In the genomic region with DNA sequence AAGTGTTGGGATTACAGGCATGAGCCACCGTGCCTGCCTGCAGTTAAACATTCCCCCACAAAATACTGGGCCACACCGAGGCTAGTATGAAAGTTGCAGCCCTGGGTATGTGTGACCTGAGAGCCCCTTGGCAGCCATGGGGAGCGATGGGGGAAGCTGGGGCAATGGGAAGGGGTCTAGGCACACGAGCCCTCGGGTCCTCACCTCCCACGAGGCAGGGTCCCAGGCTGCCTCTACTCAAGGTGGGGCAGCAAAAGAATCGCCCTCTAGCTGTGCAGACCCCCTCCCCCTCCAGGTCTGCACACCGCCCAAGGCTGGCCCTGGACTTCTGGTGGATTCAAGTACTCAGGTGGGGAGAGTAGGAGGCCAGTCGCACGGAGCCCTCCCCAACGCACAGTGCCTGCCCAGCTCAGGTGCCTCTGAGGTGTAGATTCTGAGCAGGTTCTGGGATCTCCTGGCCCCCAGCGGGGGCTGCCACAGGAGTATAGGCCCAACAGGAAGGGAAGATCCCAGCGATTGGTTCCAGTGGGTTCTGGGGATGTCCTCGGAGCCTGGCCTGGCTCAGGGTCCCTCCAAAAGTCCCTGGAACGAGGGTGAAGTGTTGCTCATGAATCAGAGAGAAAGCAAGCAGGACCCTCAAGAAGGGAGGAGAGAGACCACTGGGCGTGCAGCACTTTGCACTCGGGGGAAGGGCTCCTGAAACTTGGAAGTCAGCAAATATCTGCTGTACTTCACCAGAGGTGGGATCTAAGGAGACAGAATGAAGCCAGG, we compare ENCODE assay signal across 20 cellular contexts. TPM values are rescaled to one million over a fixed set of nuclear protein-coding genes. Genes with fewer than 3 reads are reported as not detected.
DNase-seq lines count a peak whose midpoint lies in the region; ATAC-seq and TF ChIP-seq lines count a peak whose summit lies in the region.
"Had no signal": no experiment of that assay in that cellular context is flagged by ENCODE, and none has a peak within 500 bp of the region (broad histone marks: within the 10 kb centered on the region; RNA-seq: fewer than 3 reads in every experiment).

No MANE protein-coding gene starts in this region.

- peak; percentile 48 for DNase-seq in Right ventricle myocardium inferior (ENCODE audit: missing footprints)
- no peak for DNase-seq in heart right ventricle
- DNase-seq in T-helper 17 cell, result no peak
- peak in 2 of 3 donors; percentile 29 to 31 for DNase-seq in right lobe of liver
- peak; percentile 58 for DNase-seq in type B pancreatic cell (ENCODE audit: extremely low spot score, unreplicated experiment)
- DNase-seq in NCI-H82 treated with DMSO at 0.1 percent for 48 hours (lab: John Stamatoyannopoulos, UW; ENCODE audit: unreplicated experiment), result no peak
- DNase-seq: AML-193, esophagus squamous epithelium, GF-D8, NCI-H1930, NCI-H446 treated with DMSO at 0.1 percent for 48 hours, retina had no signal

- intact Hi-C loops in Right ventricle myocardium inferior (cut with DNase I), result no loop called here
- intact Hi-C loops in heart right ventricle (cut with DNase I), result no loop called here
- intact Hi-C loops in right lobe of liver (cut with DNase I), result no loop called here

- H3K4me3 Mint-ChIP-seq in T-helper 17 cell (no peak overlapping the region), type B pancreatic cell (no peak overlapping the region)
- H3K4me3 Mint-ChIP-seq: mesothelial cell of epicardium, neural progenitor cell had no signal

- H3K9me3 ChIP-seq in heart right ventricle (no peaks in the 10 kb centered on the region), T-helper 17 cell (ENCODE audit: control insufficient read depth, low read length, poor library complexity, severe bottlenecking) (no peaks in the 10 kb centered on the region), right lobe of liver (no peaks in the 10 kb centered on the region)
- H3K9me3 ChIP-seq: esophagus squamous epithelium had no signal

- H3K27ac ChIP-seq in heart right ventricle, result no peak overlapping the region
- no peak overlapping the region for H3K27ac ChIP-seq in right lobe of liver
- H3K27ac ChIP-seq: breast epithelium, esophagus squamous epithelium, neural progenitor cell had no signal

- H3K36me3 ChIP-seq in heart right ventricle, result peaks cover 0 to 8% (median 0%) of the 10 kb centered on the region in 9 donors
- H3K36me3 ChIP-seq in right lobe of liver, result no peaks in the 10 kb centered on the region
- H3K36me3 ChIP-seq: breast epithelium, esophagus squamous epithelium, neural progenitor cell had no signal

- H3K27ac Mint-ChIP-seq in T-helper 17 cell (peak overlapping the region; percentile 19), type B pancreatic cell (no peak overlapping the region)
- H3K27ac Mint-ChIP-seq: IgD-negative memory B cell, mesothelial cell of epicardium, neural progenitor cell had no signal

- peaks cover under 1% of the 10 kb centered on the region for H3K9me3 Mint-ChIP-seq in type B pancreatic cell

- H3K4me3 ChIP-seq in heart right ventricle (no peak overlapping the region), right lobe of liver (no peak overlapping the region)
- H3K4me3 ChIP-seq: breast epithelium, esophagus squamous epithelium, neural progenitor cell had no signal

- no peaks in the 10 kb centered on the region for H3K27me3 ChIP-seq in heart right ventricle
- no peaks in the 10 kb centered on the region for H3K27me3 ChIP-seq in right lobe of liver
- H3K27me3 ChIP-seq: breast epithelium, neural progenitor cell had no signal

- 90% methylated on average over 17 of the region's 17 CpGs for WGBS in heart right ventricle, 2 donors
- WGBS in right lobe of liver (ENCODE audit: insufficient coverage, low coverage, low lambda C conversion rate, missing lambda C conversion rate), result 70% methylated on average over 5 of the region's 17 CpGs

- H3K4me1 Mint-ChIP-seq in T-helper 17 cell (peaks cover 17% of the 10 kb centered on the region), type B pancreatic cell (ENCODE audit: unreplicated experiment) (no peaks in the 10 kb centered on the region)

- peaks cover 0 to 35% (median 0%) of the 10 kb centered on the region in 9 donors for H3K4me1 ChIP-seq in heart right ventricle
- no peaks in the 10 kb centered on the region for H3K4me1 ChIP-seq in right lobe of liver
- H3K4me1 ChIP-seq: breast epithelium, neural progenitor cell had no signal

- H3K27me3 Mint-ChIP-seq in T-helper 17 cell (no peaks in the 10 kb centered on the region), type B pancreatic cell (no peaks in the 10 kb centered on the region)

- no peak for TF ChIP-seq POLR2A in right lobe of liver (IDR thresholded peaks at IDR 0.05)

- ATAC-seq in Right ventricle myocardium inferior (no peak), heart right ventricle (no peak), T-helper 17 cell (no peak), right lobe of liver (no peak), GM21529 (IDR thresholded peaks at IDR 0.05; ENCODE audit: unreplicated experiment) (no peak)
- ATAC-seq: activated CD4-positive, CD25-positive, alpha-beta regulatory T cell treated with anti-CD3 and anti-CD28 coated beads, Interleukin-2, amount 50 U/mL, for 24 hours had no signal

- TF ChIP-seq CTCF in heart right ventricle (IDR thresholded peaks at IDR 0.05) (no peak), right lobe of liver (IDR thresholded peaks at IDR 0.05) (no peak), type B pancreatic cell (conservative IDR thresholded peaks at IDR 0.05) (no peak)

- H3K36me3 Mint-ChIP-seq in T-helper 17 cell (ENCODE audit: low read depth) (no peaks in the 10 kb centered on the region), type B pancreatic cell (no peaks in the 10 kb centered on the region)
- H3K36me3 Mint-ChIP-seq: mesothelial cell of epicardium, neural progenitor cell had no signal

RNA-seq across cellular contexts. Expression of gene GPR35, which starts 2.6 kb away (rescaled TPM):
- total RNA-seq in Right ventricle myocardium inferior, result 2.2 TPM
- total RNA-seq in heart right ventricle, result 1 to 10 TPM in 4 of 10 donors, under 1 TPM in 6; 0.40 to 2.1 (median 0.86) TPM
- 1 to 10 TPM; 1.4 to 5.2 TPM for polyA plus RNA-seq in heart right ventricle
- 10 to 100 TPM in 1 of 2 donors, 1 to 10 TPM in 1; 5.4 to 14.4 TPM for total RNA-seq in T-helper 17 cell
- 1 to 10 TPM in 2 of 6 experiments, under 1 TPM in 4; 0.11 to 1.2 (median 0.72) TPM for total RNA-seq in right lobe of liver
- total RNA-seq in type B pancreatic cell (ENCODE audit: low replicate concordance), result 3.6 and 3.9 TPM in 2 replicates
- polyA plus RNA-seq: IgD-negative memory B cell had no signal

RNA-seq across cellular contexts. Expression of gene CAPN10, which starts 41.4 kb away (rescaled TPM):
- 51.8 TPM for total RNA-seq in Right ventricle myocardium inferior
- total RNA-seq in heart right ventricle, result 10 to 100 TPM; 16.8 to 73.8 (median 21.0) TPM
- polyA plus RNA-seq in heart right ventricle, result 10 to 100 TPM; 19.1 to 89.5 TPM
- total RNA-seq in T-helper 17 cell, result 10 to 100 TPM; 64.2 to 82.9 TPM
- 10 to 100 TPM in 2 of 6 experiments, 1 to 10 TPM in 4; 7.2 to 13.8 (median 9.1) TPM for total RNA-seq in right lobe of liver
- 36.3 and 55.2 TPM in 2 replicates for total RNA-seq in type B pancreatic cell (ENCODE audit: low replicate concordance)

RNA-seq across cellular contexts. Expression of gene AQP12B, which starts 54.8 kb away (rescaled TPM):
- total RNA-seq in Right ventricle myocardium inferior (not detected), heart right ventricle (not detected), T-helper 17 cell (not detected), right lobe of liver (not detected), type B pancreatic cell (ENCODE audit: low replicate concordance) (0.10 and 0.43 TPM in 2 replicates)
- under 1 TPM in 1 of 2 donors, not detected in 1; 0.03 TPM for polyA plus RNA-seq in heart right ventricle
- total RNA-seq: breast epithelium; esophagus squamous epithelium; mesothelial cell of epicardium; subcutaneous adipose tissue; T-helper 1 cell treated with Interleukin-12 subunit alpha and Interleukin-12 subunit beta and Interleukin-4 antibody, amounts not matched to agents 30 ng/mL and 1 ng/mL, for 36 hours had no signal
- polyA plus RNA-seq: IgD-negative memory B cell had no signal

RNA-seq across cellular contexts. Expression of gene RNPEPL1, which starts 59.6 kb away (rescaled TPM):
- 98.4 TPM for total RNA-seq in Right ventricle myocardium inferior
- 100 to 1,000 TPM in 2 of 10 donors, 10 to 100 TPM in 8; 62.8 to 116 (median 73.3) TPM for total RNA-seq in heart right ventricle
- 100 to 1,000 TPM in 1 of 2 donors, 10 to 100 TPM in 1; 76.7 to 247 TPM for polyA plus RNA-seq in heart right ventricle
- 100 to 1,000 TPM; 111 to 130 TPM for total RNA-seq in T-helper 17 cell
- total RNA-seq in right lobe of liver, result 100 to 1,000 TPM in 1 of 6 experiments, 10 to 100 TPM in 5; 24.7 to 105 (median 31.0) TPM
- total RNA-seq in type B pancreatic cell (ENCODE audit: low replicate concordance), result 40.5 and 66.4 TPM in 2 replicates

Comparison
In these comparisons a context has a peak if more than half of its experiments do, and no peak if none do; other contexts are left out.
1. DNase-seq: peak in Right ventricle myocardium inferior (single experiment), right lobe of liver (2 of 3) and type B pancreatic cell (single experiment); none in heart right ventricle (0 of 2), T-helper 17 cell (0 of 3) and NCI-H82 treated with DMSO at 0.1 percent for 48 hours (single experiment).